1 cellular context compared by ENCODE assay signal in genomic region chr19:46951236-46951986, GRCh38.
TF ChIP-seq lines count a peak whose summit lies in the region.

No MANE protein-coding gene starts in this region.

TF ChIP-seq in HepG2, 621 proteins besides CTCF, POLR2A, EP300 and RAD21 (continued from another document and continues in another):
- TF ChIP-seq GLMP (CRISPR knock-in tag; IDR thresholded peaks at IDR 0.05; ENCODE audit: borderline replicate concordance), result no peak
- TF ChIP-seq SYNCRIP (IDR thresholded peaks at IDR 0.05; ENCODE audit: insufficient read depth, low read depth, low read length), result no peak
- no peak for TF ChIP-seq TEAD2 (CRISPR knock-in tag; IDR thresholded peaks at IDR 0.05)
- TF ChIP-seq ZNF687 (CRISPR knock-in tag; IDR thresholded peaks at IDR 0.05), result 0 out of 2 replicates have a peak, but pooled peaks have one; percentile 0
- 0 out of 2 replicates have a peak, but pooled peaks have one; percentile 57 for TF ChIP-seq SNAI1 (CRISPR knock-in tag; IDR thresholded peaks at IDR 0.05; ENCODE audit: borderline replicate concordance)
- TF ChIP-seq ZNF280B (CRISPR knock-in tag; IDR thresholded peaks at IDR 0.05; ENCODE audit: borderline replicate concordance), result no peak
- TF ChIP-seq SRSF9 (IDR thresholded peaks at IDR 0.05; ENCODE audit: borderline replicate concordance, insufficient read depth, low read depth, low read length, poor library complexity, severe bottlenecking), result no peak
- no peak for TF ChIP-seq FIP1L1 (IDR thresholded peaks at IDR 0.05; ENCODE audit: borderline replicate concordance, insufficient read depth, low read depth, low read length)
- no peak for TF ChIP-seq ZNF776 (CRISPR knock-in tag; IDR thresholded peaks at IDR 0.05)
- TF ChIP-seq NCOR1 (IDR thresholded peaks at IDR 0.05; ENCODE audit: borderline replicate concordance, low read length), result peak; percentile 61; the same call in 1 of the 2 replicates
- TF ChIP-seq NCOA2 (CRISPR knock-in tag; IDR thresholded peaks at IDR 0.05), result peak; percentile 32; the same call in 1 of the 2 replicates
- TF ChIP-seq HDAC2 (CRISPR knock-in tag; IDR thresholded peaks at IDR 0.05), result peak; percentile 44; the same call in 1 of the 2 replicates
- TF ChIP-seq SP4 (CRISPR knock-in tag; IDR thresholded peaks at IDR 0.05), result no peak
- TF ChIP-seq ZNF644 (CRISPR knock-in tag; IDR thresholded peaks at IDR 0.05; ENCODE audit: low read depth), result peak; percentile 77
- TF ChIP-seq HDAC6 (IDR thresholded peaks at IDR 0.05; ENCODE audit: low read depth, low read length), result no peak
- TF ChIP-seq ZNF337 (CRISPR knock-in tag; IDR thresholded peaks at IDR 0.05; ENCODE audit: borderline replicate concordance, low read depth), result no peak
- no peak for TF ChIP-seq ZNF451 (CRISPR knock-in tag; IDR thresholded peaks at IDR 0.05)
- no peak for TF ChIP-seq ZNF788 (CRISPR knock-in tag; IDR thresholded peaks at IDR 0.05; ENCODE audit: borderline replicate concordance)
- TF ChIP-seq NFYC (CRISPR knock-in tag; IDR thresholded peaks at IDR 0.05), result no peak
- TF ChIP-seq CAMTA2 (CRISPR knock-in tag; IDR thresholded peaks at IDR 0.05; ENCODE audit: borderline replicate concordance), result no peak
- TF ChIP-seq ZNF367 (CRISPR knock-in tag; IDR thresholded peaks at IDR 0.05; ENCODE audit: borderline replicate concordance), result no peak
- TF ChIP-seq ZNF274 (CRISPR knock-in tag; IDR thresholded peaks at IDR 0.05), result no peak
- no peak for TF ChIP-seq ZNF263 (CRISPR knock-in tag; IDR thresholded peaks at IDR 0.05)
- no peak for TF ChIP-seq ZNF576 (CRISPR knock-in tag; IDR thresholded peaks at IDR 0.05)
- TF ChIP-seq KDM3A (CRISPR knock-in tag; IDR thresholded peaks at IDR 0.05; ENCODE audit: low read depth), result no peak
- no peak for TF ChIP-seq ZNF652 (CRISPR knock-in tag; IDR thresholded peaks at IDR 0.05; ENCODE audit: borderline replicate concordance, low read depth)
- TF ChIP-seq HNF4A (CRISPR knock-in tag; IDR thresholded peaks at IDR 0.05), result peak; percentile 91
- TF ChIP-seq ZNF724P (CRISPR knock-in tag; IDR thresholded peaks at IDR 0.05; ENCODE audit: borderline replicate concordance), result no peak
- no peak for TF ChIP-seq ZNF639 (CRISPR knock-in tag; conservative IDR thresholded peaks at IDR 0.05)
- no peak for TF ChIP-seq ZNF264 (CRISPR knock-in tag; IDR thresholded peaks at IDR 0.05)
- TF ChIP-seq ZC3H13 (CRISPR knock-in tag; IDR thresholded peaks at IDR 0.05), result no peak
- no peak for TF ChIP-seq ZNF703 (CRISPR knock-in tag; IDR thresholded peaks at IDR 0.05; ENCODE audit: borderline replicate concordance)
- TF ChIP-seq CSRNP2 (CRISPR knock-in tag; conservative IDR thresholded peaks at IDR 0.05; ENCODE audit: low read depth), result no peak
- no peak for TF ChIP-seq ZNF619 (CRISPR knock-in tag; IDR thresholded peaks at IDR 0.05)
- no peak for TF ChIP-seq ZNF607 (CRISPR knock-in tag; IDR thresholded peaks at IDR 0.05; ENCODE audit: borderline replicate concordance)
- no peak for TF ChIP-seq MAFK (conservative IDR thresholded peaks at IDR 0.05 in 1 of 2, IDR thresholded peaks at IDR 0.05 in 1 of 2; ENCODE audit: low read length in 2 of 2)
- TF ChIP-seq IRF1 (CRISPR knock-in tag; IDR thresholded peaks at IDR 0.05; ENCODE audit: low read depth), result no peak
- no peak for TF ChIP-seq SRY (CRISPR knock-in tag; IDR thresholded peaks at IDR 0.05)
- TF ChIP-seq GABPB1 (CRISPR knock-in tag; IDR thresholded peaks at IDR 0.05), result no peak
- no peak for TF ChIP-seq POLR2AphosphoS5 (IDR thresholded peaks at IDR 0.05; ENCODE audit: low read depth, low read length)
- no peak for TF ChIP-seq SRSF1 (optimal IDR thresholded peaks at IDR 0.05; ENCODE audit: low read depth, low read length)
- no peak for TF ChIP-seq ZNF850 (CRISPR knock-in tag; conservative IDR thresholded peaks at IDR 0.05)
- no peak for TF ChIP-seq ZNF24 (IDR thresholded peaks at IDR 0.05)
- no peak for TF ChIP-seq IRF2 (CRISPR knock-in tag; IDR thresholded peaks at IDR 0.05)
- TF ChIP-seq ATF2 (CRISPR knock-in tag; IDR thresholded peaks at IDR 0.05), result no peak
- no peak for TF ChIP-seq HMGA1 (CRISPR knock-in tag; conservative IDR thresholded peaks at IDR 0.05)
- no peak for TF ChIP-seq ATF7-NPFF (CRISPR knock-in tag; IDR thresholded peaks at IDR 0.05; ENCODE audit: low read depth)
- no peak for TF ChIP-seq ZNF333 (CRISPR knock-in tag; IDR thresholded peaks at IDR 0.05; ENCODE audit: borderline replicate concordance)
- no peak for TF ChIP-seq LBX2 (CRISPR knock-in tag; IDR thresholded peaks at IDR 0.05; ENCODE audit: borderline replicate concordance)
- TF ChIP-seq ZNF891 (CRISPR knock-in tag; IDR thresholded peaks at IDR 0.05), result no peak
- TF ChIP-seq THAP11 (CRISPR knock-in tag; IDR thresholded peaks at IDR 0.05), result peak; percentile 12; the same call in 1 of the 2 replicates
- TF ChIP-seq ZNF784 (CRISPR knock-in tag; IDR thresholded peaks at IDR 0.05; ENCODE audit: borderline replicate concordance), result no peak
- 0 out of 2 replicates have a peak, but pooled peaks have one; percentile 3 for TF ChIP-seq RBAK (CRISPR knock-in tag; IDR thresholded peaks at IDR 0.05)
- no peak for TF ChIP-seq JUN (CRISPR knock-in tag; IDR thresholded peaks at IDR 0.05)
- no peak for TF ChIP-seq ZNF563 (CRISPR knock-in tag; IDR thresholded peaks at IDR 0.05)
